14 cellular contexts compared by ENCODE assay signal in the genomic region with DNA sequence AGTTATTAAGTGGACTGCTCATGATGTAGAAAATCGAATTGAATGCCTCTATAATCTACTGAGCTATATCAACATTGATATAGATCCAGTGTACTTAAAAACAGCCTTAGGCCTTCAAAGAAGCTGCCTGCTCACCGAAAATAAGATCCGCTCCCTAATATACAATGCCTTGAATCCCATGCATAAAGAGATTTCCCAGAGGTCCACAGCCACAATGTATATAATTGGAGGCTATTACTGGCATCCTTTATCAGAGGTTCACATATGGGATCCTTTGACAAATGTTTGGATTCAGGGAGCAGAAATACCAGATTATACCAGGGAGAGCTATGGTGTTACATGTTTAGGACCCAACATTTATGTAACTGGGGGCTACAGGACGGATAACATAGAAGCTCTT. TPM values are rescaled to one million over a fixed set of nuclear protein-coding genes. Genes with fewer than 3 reads are reported as not detected.
A peak's percentile ranks its signal among the peaks of the same experiment; 100 is the strongest.
DNase-seq lines count a peak whose midpoint lies in the region; ATAC-seq and TF ChIP-seq lines count a peak whose summit lies in the region.
"Had no signal": no experiment of that assay in that cellular context is flagged by ENCODE, and none has a peak within 500 bp of the region (broad histone marks: within the 10 kb centered on the region; RNA-seq: fewer than 3 reads in every experiment).

No MANE protein-coding gene starts in this region.

- peaks cover 9% of the 10 kb centered on the region; the same call in 1 of the 2 replicates for H3K9me3 ChIP-seq in NT2/D1 (ENCODE audit: insufficient read depth, low read length)
- H3K9me3 ChIP-seq: upper lobe of right lung had no signal

- H3K27me3 ChIP-seq in NT2/D1 (ENCODE audit: insufficient read depth, insufficient read length) (peaks cover 3% of the 10 kb centered on the region), rectal smooth muscle tissue (ENCODE audit: control insufficient read depth, insufficient read depth, low read length) (no peaks in the 10 kb centered on the region)
- H3K27me3 ChIP-seq: upper lobe of right lung had no signal

- DNase-seq in activated T-cell treated with anti-CD3 and anti-CD28 coated beads, Interleukin-2, amount 50 U/mL, for 4 hours: no peak
- DNase-seq in activated T-cell treated with anti-CD3 and anti-CD28 coated beads, Interleukin-2, amount 50 U/mL, for 72 hours: no peak
- no peak for DNase-seq in NT2/D1 (ENCODE audit: low read depth, low spot score)
- no peak for DNase-seq in endothelial cell (ENCODE audit: low spot score)
- DNase-seq in GM19240 (ENCODE audit: insufficient read length, low spot score): no peak
- DNase-seq in hepatic stellate cell (ENCODE audit: low spot score): no peak
- DNase-seq: NCI-H2171 treated with DMSO at 0.1 percent for 48 hours, PC-9, T1000, upper lobe of right lung had no signal

- H3K27ac Mint-ChIP-seq in activated T-cell treated with anti-CD3 and anti-CD28 coated beads, Interleukin-2, amount 50 U/mL, for 72 hours: no peak overlapping the region
- H3K27ac Mint-ChIP-seq in endothelial cell (ENCODE audit: unreplicated experiment): no peak overlapping the region

- H3K36me3 ChIP-seq in NT2/D1 (ENCODE audit: insufficient read depth, insufficient read length, low read length): peaks cover 32% of the 10 kb centered on the region
- H3K36me3 ChIP-seq in rectal smooth muscle tissue (ENCODE audit: control insufficient read depth, insufficient read depth, low read length): no peaks in the 10 kb centered on the region
- H3K36me3 ChIP-seq: upper lobe of right lung had no signal

- H3K36me3 Mint-ChIP-seq in activated T-cell treated with anti-CD3 and anti-CD28 coated beads, Interleukin-2, amount 50 U/mL, for 4 hours (ENCODE audit: insufficient read depth): no peaks in the 10 kb centered on the region
- H3K36me3 Mint-ChIP-seq in activated T-cell treated with anti-CD3 and anti-CD28 coated beads, Interleukin-2, amount 50 U/mL, for 72 hours (ENCODE audit: insufficient read depth in 2 of 2): peaks cover 0 to 5% of the 10 kb centered on the region in 2 donors
- H3K36me3 Mint-ChIP-seq in endothelial cell (ENCODE audit: low read depth, unreplicated experiment): peaks cover 12% of the 10 kb centered on the region

- no peak for TF ChIP-seq CTCF in endothelial cell (IDR thresholded peaks at IDR 0.05; ENCODE audit: unreplicated experiment)

- peaks cover 36% of the 10 kb centered on the region for H3K27me3 Mint-ChIP-seq in activated T-cell treated with anti-CD3 and anti-CD28 coated beads, Interleukin-2, amount 50 U/mL, for 4 hours (ENCODE audit: low read depth)
- H3K27me3 Mint-ChIP-seq in activated T-cell treated with anti-CD3 and anti-CD28 coated beads, Interleukin-2, amount 50 U/mL, for 72 hours (ENCODE audit: low read depth): peaks cover 26% of the 10 kb centered on the region
- H3K27me3 Mint-ChIP-seq in endothelial cell (ENCODE audit: unreplicated experiment): peaks cover 6% of the 10 kb centered on the region

- no peaks in the 10 kb centered on the region for H3K9me3 Mint-ChIP-seq in activated T-cell treated with anti-CD3 and anti-CD28 coated beads, Interleukin-2, amount 50 U/mL, for 4 hours
- peaks cover 0 to 3% of the 10 kb centered on the region in 2 donors for H3K9me3 Mint-ChIP-seq in activated T-cell treated with anti-CD3 and anti-CD28 coated beads, Interleukin-2, amount 50 U/mL, for 72 hours
- no peaks in the 10 kb centered on the region for H3K9me3 Mint-ChIP-seq in endothelial cell (ENCODE audit: unreplicated experiment)

- peak overlapping the region; percentile 26 for H3K4me3 Mint-ChIP-seq in activated T-cell treated with anti-CD3 and anti-CD28 coated beads, Interleukin-2, amount 50 U/mL, for 4 hours
- peak overlapping the region in 1 of 2 donors; percentile 36 for H3K4me3 Mint-ChIP-seq in activated T-cell treated with anti-CD3 and anti-CD28 coated beads, Interleukin-2, amount 50 U/mL, for 72 hours
- H3K4me3 Mint-ChIP-seq in endothelial cell (ENCODE audit: unreplicated experiment): peak overlapping the region; percentile 60

- no peak overlapping the region for H3K4me3 ChIP-seq in NT2/D1 (ENCODE audit: insufficient read length, low read depth)
- H3K4me3 ChIP-seq in rectal smooth muscle tissue (ENCODE audit: low read length): peak overlapping the region; percentile 23

- H3K4me1 Mint-ChIP-seq in activated T-cell treated with anti-CD3 and anti-CD28 coated beads, Interleukin-2, amount 50 U/mL, for 4 hours (ENCODE audit: low read depth): peaks cover 11% of the 10 kb centered on the region
- peaks cover 17% of the 10 kb centered on the region for H3K4me1 Mint-ChIP-seq in activated T-cell treated with anti-CD3 and anti-CD28 coated beads, Interleukin-2, amount 50 U/mL, for 72 hours (ENCODE audit: low read depth)
- H3K4me1 Mint-ChIP-seq in endothelial cell (ENCODE audit: unreplicated experiment): peaks cover 23% of the 10 kb centered on the region

- H3K4me1 ChIP-seq in NT2/D1 (ENCODE audit: insufficient read depth, insufficient read length): peaks cover 6% of the 10 kb centered on the region
- H3K4me1 ChIP-seq in rectal smooth muscle tissue (ENCODE audit: control insufficient read depth, insufficient read depth, low read length): no peaks in the 10 kb centered on the region
- H3K4me1 ChIP-seq: upper lobe of right lung had no signal

- no peak for ATAC-seq in activated T-cell treated with anti-CD3 and anti-CD28 coated beads, Interleukin-2, amount 50 U/mL, for 4 hours
- ATAC-seq in activated T-cell treated with anti-CD3 and anti-CD28 coated beads, Interleukin-2, amount 50 U/mL, for 72 hours (replicated peaks in 1 of 2): no peak
- ATAC-seq in HG02852 (IDR thresholded peaks at IDR 0.05; ENCODE audit: unreplicated experiment): no peak
- ATAC-seq: upper lobe of right lung had no signal

- H3K9ac ChIP-seq in NT2/D1 (ENCODE audit: insufficient read length, low read depth) (peak overlapping the region; percentile 97), rectal smooth muscle tissue (ENCODE audit: low read length) (no peak overlapping the region)

- no peak overlapping the region for H3K27ac ChIP-seq in rectal smooth muscle tissue (ENCODE audit: low read depth, low read length)
- H3K27ac ChIP-seq: epithelial cell of prostate, PC-9, upper lobe of right lung had no signal

RNA-seq across cellular contexts. Expression of gene KLHL23, which starts 2.0 kb away (rescaled TPM):
- 1 to 10 TPM; 3.7 to 4.5 (median 4.3) TPM for total RNA-seq in activated T-cell treated with anti-CD3 and anti-CD28 coated beads, Interleukin-2, amount 50 U/mL, for 4 hours
- 1 to 10 TPM; 8.0 to 9.4 TPM for total RNA-seq in activated T-cell treated with anti-CD3 and anti-CD28 coated beads, Interleukin-2, amount 50 U/mL, for 72 hours
- total RNA-seq in endothelial cell (ENCODE audit: unreplicated experiment): 22.1 TPM

RNA-seq across cellular contexts. Expression of gene PHOSPHO2, which starts 41.4 kb away (rescaled TPM):
- 1 to 10 TPM; 2.7 to 4.6 (median 3.5) TPM for total RNA-seq in activated T-cell treated with anti-CD3 and anti-CD28 coated beads, Interleukin-2, amount 50 U/mL, for 4 hours
- total RNA-seq in activated T-cell treated with anti-CD3 and anti-CD28 coated beads, Interleukin-2, amount 50 U/mL, for 72 hours: 1 to 10 TPM; 3.4 to 4.4 TPM
- total RNA-seq in endothelial cell (ENCODE audit: unreplicated experiment): 10.5 TPM

RNA-seq across cellular contexts. Expression of gene CFAP210, which starts 41.4 kb away (rescaled TPM):
- under 1 TPM in 2 of 3 donors, not detected in 1; 0.08 to 0.43 TPM for total RNA-seq in activated T-cell treated with anti-CD3 and anti-CD28 coated beads, Interleukin-2, amount 50 U/mL, for 4 hours
- total RNA-seq in activated T-cell treated with anti-CD3 and anti-CD28 coated beads, Interleukin-2, amount 50 U/mL, for 72 hours: under 1 TPM in 1 of 2 donors, not detected in 1; 0.22 TPM
- total RNA-seq in endothelial cell (ENCODE audit: unreplicated experiment): 0.41 TPM
- total RNA-seq: LHCN-M2, upper lobe of right lung had no signal
